ENCODE assay signal across 12 cellular contexts in genomic region chr2:10234013-10234306, GRCh38.
"Had no signal": no experiment of that assay in that cellular context is flagged by ENCODE, and none has a peak within 500 bp of the region (broad histone marks: within the 10 kb centered on the region; RNA-seq: fewer than 3 reads in every experiment).

No MANE protein-coding gene starts in this region.

- H3K4me3 ChIP-seq: gastrocnemius medialis, left ventricle myocardium inferior, tibial artery had no signal

- H3K9me3 ChIP-seq: gastrocnemius medialis, left ventricle myocardium inferior, tibial artery had no signal

- DNase-seq: activated CD4-positive, alpha-beta T cell treated with anti-CD3 and anti-CD28 coated beads for 4 hours; activated CD8-positive, alpha-beta memory T cell treated with anti-CD3 and anti-CD28 coated beads for 24 hours; kidney; left ventricle myocardium inferior; mesendoderm; stimulated activated CD4-positive, alpha-beta T cell treated with anti-CD3 and anti-CD28 coated beads, Interleukin-15, amount 100 ng/mL, for 24 hours; stimulated activated CD4-positive, alpha-beta T cell treated with anti-CD3 and anti-CD28 coated beads, Interleukin-4, amount 100 ng/mL, for 24 hours; T-helper 9 cell had no signal

- H3K36me3 ChIP-seq: gastrocnemius medialis, left ventricle myocardium inferior, tibial artery had no signal

- H3K27me3 ChIP-seq: gastrocnemius medialis had no signal

- ATAC-seq: gastrocnemius medialis had no signal

- H3K4me1 ChIP-seq: gastrocnemius medialis, tibial artery had no signal

- FAIRE-seq: colon, endothelial cell of umbilical vein, kidney had no signal

- H3K27ac ChIP-seq: gastrocnemius medialis, tibial artery had no signal
